Comparison of ENCODE assay signal across 17 cellular contexts in the genomic region with DNA sequence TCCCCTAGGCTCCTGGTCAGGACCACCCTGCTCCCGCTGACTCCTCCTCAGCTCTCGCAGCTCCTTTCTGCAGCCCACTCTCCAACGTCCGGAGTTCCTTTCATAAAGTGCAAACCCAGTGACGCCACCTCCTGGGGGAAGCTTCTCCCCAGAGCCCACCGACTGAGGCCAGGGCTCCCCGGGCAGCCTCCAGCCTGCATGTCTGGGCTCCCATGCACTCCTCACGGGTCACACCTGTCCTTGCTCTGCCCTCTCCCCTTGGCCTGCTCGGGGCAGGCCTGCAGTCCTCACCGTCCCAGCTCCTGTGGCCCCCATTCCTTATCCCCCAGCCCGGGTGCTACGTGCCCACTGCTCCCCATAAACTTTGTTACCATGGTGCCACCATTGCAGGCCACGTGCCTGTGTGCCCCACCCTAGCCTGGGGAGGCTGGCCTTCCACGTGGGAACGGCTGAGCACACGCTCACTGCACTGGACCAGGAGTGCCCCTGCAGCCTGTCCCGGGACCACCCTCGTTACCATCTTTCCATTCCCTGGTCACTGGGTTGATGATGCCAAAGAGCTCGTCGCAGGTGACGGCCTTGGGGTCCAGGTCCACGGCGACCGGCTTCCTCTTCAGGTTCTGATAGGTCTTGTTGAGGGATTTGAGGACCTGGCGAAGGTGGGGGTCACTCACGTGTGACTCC.
DNase-seq lines count a peak whose midpoint lies in the region; ATAC-seq, FAIRE-seq and TF ChIP-seq lines count a peak whose summit lies in the region.
"Had no signal": no experiment of that assay in that cellular context is flagged by ENCODE, and none has a peak within 500 bp of the region (broad histone marks: within the 10 kb centered on the region; RNA-seq: fewer than 3 reads in every experiment).

No MANE protein-coding gene starts in this region.

- TF ChIP-seq CTCF in HepG2 (CRISPR knock-in tag; IDR thresholded peaks at IDR 0.05) (peak; percentile 25), right lobe of liver (IDR thresholded peaks at IDR 0.05) (no peak), WERI-Rb-1 (IDR thresholded peaks at IDR 0.05; ENCODE audit: low read depth, low read length) (peak; percentile 59)

- no peak for ATAC-seq in HepG2
- no peak for ATAC-seq in right lobe of liver
- ATAC-seq in HG03432 (IDR thresholded peaks at IDR 0.05; ENCODE audit: unreplicated experiment) = no peak
- no peak for ATAC-seq in esophagus mucosa
- ATAC-seq in HG03439 (IDR thresholded peaks at IDR 0.05; ENCODE audit: unreplicated experiment) = no peak

- H3K4me3 Mint-ChIP-seq in immature natural killer cell = no peak overlapping the region
- H3K4me3 Mint-ChIP-seq: CD4-positive, CD25-positive, alpha-beta regulatory T cell; HFFc6 had no signal

- TF ChIP-seq EP300 in HepG2 (IDR thresholded peaks at IDR 0.05; ENCODE audit: low read depth in 2 of 2, low read length in 2 of 2) (no peak), HepG2 (CRISPR knock-in tag; IDR thresholded peaks at IDR 0.05; ENCODE audit: borderline replicate concordance) (no peak)

- H3K36me3 ChIP-seq in HepG2 (replicated peaks in 1 of 2; ENCODE audit: control insufficient read depth in 1 of 2, insufficient read depth in 2 of 2, low read length in 2 of 2) (no peaks in the 10 kb centered on the region), right lobe of liver (no peaks in the 10 kb centered on the region), WERI-Rb-1 (no peaks in the 10 kb centered on the region)
- H3K36me3 ChIP-seq: BLaER1 treated with 17β-estradiol and CSF1 and Interleukin-3, amounts not matched to agents 10 nM and 100 nM had no signal

- H3K79me2 ChIP-seq in HepG2 (ENCODE audit: insufficient read depth, low read length) = no peaks in the 10 kb centered on the region

- no peaks in the 10 kb centered on the region for H3K36me3 Mint-ChIP-seq in immature natural killer cell
- H3K36me3 Mint-ChIP-seq: CD4-positive, CD25-positive, alpha-beta regulatory T cell had no signal

- H3K4me3 ChIP-seq in HepG2 (replicated peaks in 1 of 3; ENCODE audit: insufficient read depth in 1 of 3, low read depth in 2 of 3, low read length in 3 of 3) (no peak overlapping the region), right lobe of liver (no peak overlapping the region), WERI-Rb-1 (ENCODE audit: low read depth, low read length) (no peak overlapping the region)
- H3K4me3 ChIP-seq: BLaER1 treated with 17β-estradiol and CSF1 and Interleukin-3, amounts not matched to agents 10 nM and 100 nM had no signal

- no peak for FAIRE-seq in HepG2 (lab: Jason Lieb, UNC)
- FAIRE-seq: GM18507 had no signal

- CTCF ChIA-PET in HepG2 (lab: Yijun Ruan, JAX; ENCODE audit: low intra/inter-chr PET ratio, low total read pairs) = no interaction called here

- no peak overlapping the region for H3K4me2 ChIP-seq in HepG2 (ENCODE audit: low read depth, low read length)

- intact Hi-C loops in HepG2 (cut with micrococcal nuclease; ENCODE audit: unreplicated experiment) (loop anchor here (10.0 kb wide), 1 partner anchor 303 kb away; no protein-coding TSS in a partner anchor), right lobe of liver (cut with DNase I) (loop anchor here in 1 of 2 donors (10.0 kb wide), 2 partner anchors 213 to 313 kb away; no protein-coding TSS in a partner anchor)

- H3K27me3 ChIP-seq in HepG2 (ENCODE audit: control insufficient read depth in 1 of 2, insufficient read depth in 2 of 2, low read length in 2 of 2) = peaks cover 2 to 53% of the 10 kb centered on the region in 2 experiments; a peak in 4 of 5 replicates
- no peaks in the 10 kb centered on the region for H3K27me3 ChIP-seq in right lobe of liver
- H3K27me3 ChIP-seq in WERI-Rb-1 (ENCODE audit: insufficient read depth, low read depth, severe bottlenecking) = no peaks in the 10 kb centered on the region
- H3K27me3 ChIP-seq: BLaER1 treated with 17β-estradiol and CSF1 and Interleukin-3, amounts not matched to agents 10 nM and 100 nM had no signal

- H3K27me3 Mint-ChIP-seq in immature natural killer cell (ENCODE audit: low read depth in 3 of 3) = peaks cover 1 to 4% (median 4%) of the 10 kb centered on the region in 3 donors
- H3K27me3 Mint-ChIP-seq: CD4-positive, CD25-positive, alpha-beta regulatory T cell had no signal

- TF ChIP-seq POLR2A in HepG2 (IDR thresholded peaks at IDR 0.05; ENCODE audit: insufficient read depth in 1 of 2, low read depth in 2 of 2, low read length in 2 of 2) (no peak), right lobe of liver (IDR thresholded peaks at IDR 0.05) (no peak)

- H3K9ac ChIP-seq in HepG2 (ENCODE audit: insufficient read depth, low read depth, low read length) = no peak overlapping the region

- TF ChIP-seq RAD21 in HepG2 (CRISPR knock-in tag; IDR thresholded peaks at IDR 0.05) = no peak

- WGBS in HepG2 (ENCODE audit: low lambda C conversion rate) = 66% methylated on average over 26 of the region's 26 CpGs
- WGBS in right lobe of liver (ENCODE audit: insufficient coverage, low coverage, low lambda C conversion rate, missing lambda C conversion rate) = 71% methylated on average over 7 of the region's 26 CpGs

- POLR2A ChIA-PET in HepG2 (lab: Yijun Ruan, JAX) = no interaction called here

- no peaks in the 10 kb centered on the region for H4K20me1 ChIP-seq in HepG2 (ENCODE audit: insufficient read depth, low read length)
- H4K20me1 ChIP-seq: BLaER1 treated with 17β-estradiol and CSF1 and Interleukin-3, amounts not matched to agents 10 nM and 100 nM had no signal

- DNase-seq in HepG2 (ENCODE audit: low spot score) = no peak
- DNase-seq in right lobe of liver = no peak
- peak; percentile 55 for DNase-seq in WERI-Rb-1
- peak; percentile 49 for DNase-seq in iPS-NIHi11 (ENCODE audit: low spot score)
- no peak for DNase-seq in immature natural killer cell
- DNase-seq: AML-193; CD4-positive, CD25-positive, alpha-beta regulatory T cell; DMS53; GOT3; HCEC 1CT; HFFc6 had no signal

- no peak overlapping the region for H3K27ac ChIP-seq in HepG2 (ENCODE audit: extremely low read length, insufficient read depth, low read length)
- H3K27ac ChIP-seq in right lobe of liver = no peak overlapping the region
- no peak overlapping the region for H3K27ac ChIP-seq in WERI-Rb-1
- H3K27ac ChIP-seq: 22Rv1 had no signal

- no peaks in the 10 kb centered on the region for H3K9me3 ChIP-seq in HepG2 (ENCODE audit: low read length)
- no peaks in the 10 kb centered on the region for H3K9me3 ChIP-seq in right lobe of liver
- no peaks in the 10 kb centered on the region for H3K9me3 ChIP-seq in WERI-Rb-1 (ENCODE audit: severe bottlenecking)
- H3K9me3 ChIP-seq: BLaER1 treated with 17β-estradiol and CSF1 and Interleukin-3, amounts not matched to agents 10 nM and 100 nM had no signal

- no peak overlapping the region for H2AFZ ChIP-seq in HepG2 (ENCODE audit: low read length)

- H3K4me1 ChIP-seq in HepG2 (ENCODE audit: insufficient read depth, low read length) (peaks cover 19% of the 10 kb centered on the region), right lobe of liver (no peaks in the 10 kb centered on the region)

- no peaks in the 10 kb centered on the region for H3K4me1 Mint-ChIP-seq in immature natural killer cell
- H3K4me1 Mint-ChIP-seq: CD4-positive, CD25-positive, alpha-beta regulatory T cell had no signal

- no TSS peak for BruUV-seq in HepG2 (replicated peaks; lab: Mats Ljungman, UMichigan)

- in situ Hi-C loops in HepG2 (cut with HindIII; ENCODE audit: extremely low pct_ligation_motif_present, low pct_unique_long_range_greater_than_20kb) = loop anchor here (10.0 kb wide), 1 partner anchor 113 kb away; no protein-coding TSS in a partner anchor

- H3K9me3 Mint-ChIP-seq in immature natural killer cell = no peaks in the 10 kb centered on the region
- H3K9me3 Mint-ChIP-seq: CD4-positive, CD25-positive, alpha-beta regulatory T cell; HFFc6 had no signal

- no peak overlapping the region for H3K27ac Mint-ChIP-seq in immature natural killer cell
- H3K27ac Mint-ChIP-seq: HFFc6 had no signal

TF ChIP-seq in HepG2, 621 proteins besides CTCF, POLR2A, EP300 and RAD21 (continues in another document):
- no peak for TF ChIP-seq ZNF761 (CRISPR knock-in tag; conservative IDR thresholded peaks at IDR 0.05)
- TF ChIP-seq, protein P1, sequence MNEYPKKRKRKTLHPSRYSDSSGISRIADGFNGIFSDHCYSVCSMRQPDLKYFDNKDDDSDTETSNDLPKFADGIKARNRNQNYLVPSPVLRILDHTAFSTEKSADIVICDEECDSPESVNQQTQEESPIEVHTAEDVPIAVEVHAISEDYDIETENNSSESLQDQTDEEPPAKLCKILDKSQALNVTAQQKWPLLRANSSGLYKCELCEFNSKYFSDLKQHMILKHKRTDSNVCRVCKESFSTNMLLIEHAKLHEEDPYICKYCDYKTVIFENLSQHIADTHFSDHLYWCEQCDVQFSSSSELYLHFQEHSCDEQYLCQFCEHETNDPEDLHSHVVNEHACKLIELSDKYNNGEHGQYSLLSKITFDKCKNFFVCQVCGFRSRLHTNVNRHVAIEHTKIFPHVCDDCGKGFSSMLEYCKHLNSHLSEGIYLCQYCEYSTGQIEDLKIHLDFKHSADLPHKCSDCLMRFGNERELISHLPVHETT (CRISPR knock-in tag; conservative IDR thresholded peaks at IDR 0.05) = no peak
- TF ChIP-seq, protein P2, sequence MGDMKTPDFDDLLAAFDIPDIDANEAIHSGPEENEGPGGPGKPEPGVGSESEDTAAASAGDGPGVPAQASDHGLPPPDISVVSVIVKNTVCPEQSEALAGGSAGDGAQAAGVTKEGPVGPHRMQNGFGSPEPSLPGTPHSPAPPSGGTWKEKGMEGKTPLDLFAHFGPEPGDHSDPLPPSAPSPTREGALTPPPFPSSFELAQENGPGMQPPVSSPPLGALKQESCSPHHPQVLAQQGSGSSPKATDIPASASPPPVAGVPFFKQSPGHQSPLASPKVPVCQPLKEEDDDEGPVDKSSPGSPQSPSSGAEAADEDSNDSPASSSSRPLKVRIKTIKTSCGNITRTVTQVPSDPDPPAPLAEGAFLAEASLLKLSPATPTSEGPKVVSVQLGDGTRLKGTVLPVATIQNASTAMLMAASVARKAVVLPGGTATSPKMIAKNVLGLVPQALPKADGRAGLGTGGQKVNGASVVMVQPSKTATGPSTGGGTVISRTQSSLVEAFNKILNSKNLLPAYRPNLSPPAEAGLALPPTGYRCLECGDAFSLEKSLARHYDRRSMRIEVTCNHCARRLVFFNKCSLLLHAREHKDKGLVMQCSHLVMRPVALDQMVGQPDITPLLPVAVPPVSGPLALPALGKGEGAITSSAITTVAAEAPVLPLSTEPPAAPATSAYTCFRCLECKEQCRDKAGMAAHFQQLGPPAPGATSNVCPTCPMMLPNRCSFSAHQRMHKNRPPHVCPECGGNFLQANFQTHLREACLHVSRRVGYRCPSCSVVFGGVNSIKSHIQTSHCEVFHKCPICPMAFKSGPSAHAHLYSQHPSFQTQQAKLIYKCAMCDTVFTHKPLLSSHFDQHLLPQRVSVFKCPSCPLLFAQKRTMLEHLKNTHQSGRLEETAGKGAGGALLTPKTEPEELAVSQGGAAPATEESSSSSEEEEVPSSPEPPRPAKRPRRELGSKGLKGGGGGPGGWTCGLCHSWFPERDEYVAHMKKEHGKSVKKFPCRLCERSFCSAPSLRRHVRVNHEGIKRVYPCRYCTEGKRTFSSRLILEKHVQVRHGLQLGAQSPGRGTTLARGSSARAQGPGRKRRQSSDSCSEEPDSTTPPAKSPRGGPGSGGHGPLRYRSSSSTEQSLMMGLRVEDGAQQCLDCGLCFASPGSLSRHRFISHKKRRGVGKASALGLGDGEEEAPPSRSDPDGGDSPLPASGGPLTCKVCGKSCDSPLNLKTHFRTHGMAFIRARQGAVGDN (CRISPR knock-in tag; IDR thresholded peaks at IDR 0.05) = 0 out of 2 replicates have a peak, but pooled peaks have one; percentile 0

Comparison
In these comparisons a context has a peak if more than half of its experiments do, and no peak if none do; other contexts are left out.
1. CTCF ChIP-seq: peak in HepG2 (single experiment) and WERI-Rb-1 (single experiment); none in right lobe of liver (0 of 4).
2. DNase-seq: peak in WERI-Rb-1 (single experiment) and iPS-NIHi11 (single experiment); none in HepG2 (single experiment), right lobe of liver (0 of 3) and immature natural killer cell (0 of 3).